Comparison of ENCODE assay signal across 12 cellular contexts in genomic region chr4:5888706-5889696, GRCh38. TPM values are rescaled to one million over a fixed set of nuclear protein-coding genes. Genes with fewer than 3 reads are reported as not detected.
A peak's percentile ranks its signal among the peaks of the same experiment; 100 is the strongest.
DNase-seq lines count a peak whose midpoint lies in the region; ATAC-seq and TF ChIP-seq lines count a peak whose summit lies in the region.
"Had no signal": no experiment of that assay in that cellular context is flagged by ENCODE, and none has a peak within 500 bp of the region (broad histone marks: within the 10 kb centered on the region; RNA-seq: fewer than 3 reads in every experiment).

No MANE protein-coding gene starts in this region.

- no peak for TF ChIP-seq POLR2A in suprapubic skin (IDR thresholded peaks at IDR 0.05)

- H3K4me1 ChIP-seq in iPS-15b (ENCODE audit: control insufficient read depth, insufficient read depth, low read length) (peaks cover 28% of the 10 kb centered on the region), suprapubic skin (peaks cover 40% of the 10 kb centered on the region), aorta (ENCODE audit: control insufficient read depth in 1 of 2, insufficient read depth in 2 of 2, low read length in 2 of 2) (no peaks in the 10 kb centered on the region)

- H3K9me3 Mint-ChIP-seq in activated CD8-positive, alpha-beta memory T cell treated with anti-CD3 and anti-CD28 coated beads, Interleukin-2, amount 10 ng/mL, durations not matched to agents 7 days and 5 days (ENCODE audit: low read depth): no peaks in the 10 kb centered on the region

- CTCF ChIA-PET in activated CD8-positive, alpha-beta memory T cell treated with anti-CD3 and anti-CD28 coated beads, Interleukin-2, amount 10 ng/mL, durations not matched to agents 7 days and 5 days (lab: Charles Lee): no interaction called here

- H3K4me3 ChIP-seq in iPS-15b (ENCODE audit: low read depth, low read length) (peak overlapping the region; percentile 75), suprapubic skin (peak overlapping the region; percentile 50), aorta (ENCODE audit: low read length in 2 of 2) (no peak overlapping the region)

- H3K27me3 ChIP-seq in iPS-15b (ENCODE audit: control insufficient read depth, insufficient read depth, low read length) (peaks cover 44% of the 10 kb centered on the region), suprapubic skin (peaks cover 90% of the 10 kb centered on the region), aorta (ENCODE audit: control insufficient read depth in 1 of 2, insufficient read depth in 2 of 2, low read length in 1 of 2) (no peaks in the 10 kb centered on the region)

- H3K9ac ChIP-seq in iPS-15b (ENCODE audit: low read depth, low read length): no peak overlapping the region

- intact Hi-C loops in aorta (cut with DNase I): no loop called here

- peaks cover 9% of the 10 kb centered on the region for H3K36me3 Mint-ChIP-seq in activated CD8-positive, alpha-beta memory T cell treated with anti-CD3 and anti-CD28 coated beads, Interleukin-2, amount 10 ng/mL, durations not matched to agents 7 days and 5 days

- no peak overlapping the region for H3K4me3 Mint-ChIP-seq in activated CD8-positive, alpha-beta memory T cell treated with anti-CD3 and anti-CD28 coated beads, Interleukin-2, amount 10 ng/mL, durations not matched to agents 7 days and 5 days

- no peak for ATAC-seq in activated CD8-positive, alpha-beta memory T cell treated with anti-CD3 and anti-CD28 coated beads, Interleukin-2, amount 10 ng/mL, durations not matched to agents 7 days and 5 days
- no peak for ATAC-seq in aorta (ENCODE audit: low FRiP score)

- H3K27ac ChIP-seq in suprapubic skin: no peak overlapping the region
- no peak overlapping the region for H3K27ac ChIP-seq in aorta (ENCODE audit: low read depth in 1 of 2, low read length in 2 of 2)

- no peak for DNase-seq in activated CD8-positive, alpha-beta memory T cell treated with anti-CD3 and anti-CD28 coated beads, Interleukin-2, amount 10 ng/mL, durations not matched to agents 7 days and 5 days
- DNase-seq in activated CD8-positive, alpha-beta memory T cell treated with anti-CD3 and anti-CD28 coated beads, Interleukin-2, amount 50 U/mL, for 48 hours: no peak
- DNase-seq in SK-N-DZ (ENCODE audit: low spot score) (peak; percentile 14), suprapubic skin (ENCODE audit: low spot score in 2 of 2) (no peak), aorta (no peak), NCI-H524 treated with DMSO at 0.1 percent for 48 hours (lab: John Stamatoyannopoulos, UW) (no peak), NCI-H2081 treated with DMSO at 0.1 percent for 48 hours (lab: John Stamatoyannopoulos, UW) (no peak)
- DNase-seq: GF-D8, GOT3, IMR-90, NCI-H2029 treated with DMSO at 0.1 percent for 48 hours had no signal

- H3K36me3 ChIP-seq in iPS-15b (ENCODE audit: control insufficient read depth, insufficient read depth, low read length): no peaks in the 10 kb centered on the region
- H3K36me3 ChIP-seq in suprapubic skin: no peaks in the 10 kb centered on the region
- no peaks in the 10 kb centered on the region for H3K36me3 ChIP-seq in aorta (ENCODE audit: control insufficient read depth in 1 of 2, insufficient read depth in 2 of 2, low read length in 1 of 2)

- WGBS in suprapubic skin: 9% methylated on average over 27 of the region's 28 CpGs
- 6 to 11% methylated on average over 21 to 28 of the region's 28 CpGs for WGBS in aorta, 2 donors

- H3K27ac Mint-ChIP-seq in activated CD8-positive, alpha-beta memory T cell treated with anti-CD3 and anti-CD28 coated beads, Interleukin-2, amount 10 ng/mL, durations not matched to agents 7 days and 5 days: peak overlapping the region; percentile 61

- H3K9me3 ChIP-seq in iPS-15b (ENCODE audit: control insufficient read depth, insufficient read depth, low read length): no peaks in the 10 kb centered on the region
- H3K9me3 ChIP-seq in suprapubic skin: no peaks in the 10 kb centered on the region
- no peaks in the 10 kb centered on the region for H3K9me3 ChIP-seq in aorta (ENCODE audit: control insufficient read depth, low read length)

- H3K27me3 Mint-ChIP-seq in activated CD8-positive, alpha-beta memory T cell treated with anti-CD3 and anti-CD28 coated beads, Interleukin-2, amount 10 ng/mL, durations not matched to agents 7 days and 5 days: peaks cover 73% of the 10 kb centered on the region

- TF ChIP-seq EP300 in suprapubic skin (IDR thresholded peaks at IDR 0.05): no peak

- peaks cover 5% of the 10 kb centered on the region for H3K4me1 Mint-ChIP-seq in activated CD8-positive, alpha-beta memory T cell treated with anti-CD3 and anti-CD28 coated beads, Interleukin-2, amount 10 ng/mL, durations not matched to agents 7 days and 5 days

- TF ChIP-seq CTCF in suprapubic skin (IDR thresholded peaks at IDR 0.05): no peak

RNA-seq across cellular contexts. Expression of gene CRMP1, which starts 3.9 kb away (rescaled TPM):
- total RNA-seq in activated CD8-positive, alpha-beta memory T cell treated with anti-CD3 and anti-CD28 coated beads, Interleukin-2, amount 10 ng/mL, durations not matched to agents 7 days and 5 days: under 1 TPM; 0.16 to 0.20 TPM
- 236 and 244 TPM in 2 replicates for polyA plus RNA-seq in SK-N-DZ (2014; cell fraction: cytosol; rRNA removed)
- polyA plus RNA-seq in SK-N-DZ (2014; cell fraction: nucleus; rRNA removed): 129 and 137 TPM in 2 replicates
- total RNA-seq in suprapubic skin (under 1 TPM in 2 of 4 donors, not detected in 2; 0.64 to 0.76 TPM), aorta (1 to 10 TPM in 1 of 2 donors, under 1 TPM in 1; 0.58 to 2.0 TPM)
- under 1 TPM in 1 of 2 donors, not detected in 1; 0.05 TPM for polyA plus RNA-seq in aorta

Comparison
In these comparisons a context has a peak if more than half of its experiments do, and no peak if none do; other contexts are left out.
1. H3K4me3 ChIP-seq: peak in iPS-15b (single experiment) and suprapubic skin (single experiment); none in aorta (0 of 2).